In the genomic region with DNA sequence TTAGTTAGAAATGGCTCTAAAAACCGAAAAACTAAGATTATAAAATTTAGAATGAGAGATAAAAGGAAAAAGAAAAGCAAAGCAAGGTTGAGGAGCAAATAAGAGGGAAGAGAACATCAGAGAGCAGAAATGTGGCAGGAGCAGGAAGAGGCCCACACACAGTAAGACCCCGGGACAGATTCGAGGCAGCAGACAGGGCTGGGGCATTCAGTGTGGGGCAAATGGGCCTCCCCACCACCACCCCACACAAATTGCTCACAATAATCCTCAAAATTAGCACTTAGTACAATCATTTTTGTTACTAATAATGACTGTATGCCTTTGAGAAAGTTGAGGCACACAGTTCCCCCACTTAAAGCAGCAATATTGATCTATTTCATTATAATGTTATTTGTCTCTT, we compare ENCODE assay signal across 1 cellular context.
TF ChIP-seq lines count a peak whose summit lies in the region.

No MANE protein-coding gene starts in this region.

TF ChIP-seq in HepG2, 621 proteins besides CTCF, POLR2A, EP300 and RAD21:
- TF ChIP-seq, protein P1, sequence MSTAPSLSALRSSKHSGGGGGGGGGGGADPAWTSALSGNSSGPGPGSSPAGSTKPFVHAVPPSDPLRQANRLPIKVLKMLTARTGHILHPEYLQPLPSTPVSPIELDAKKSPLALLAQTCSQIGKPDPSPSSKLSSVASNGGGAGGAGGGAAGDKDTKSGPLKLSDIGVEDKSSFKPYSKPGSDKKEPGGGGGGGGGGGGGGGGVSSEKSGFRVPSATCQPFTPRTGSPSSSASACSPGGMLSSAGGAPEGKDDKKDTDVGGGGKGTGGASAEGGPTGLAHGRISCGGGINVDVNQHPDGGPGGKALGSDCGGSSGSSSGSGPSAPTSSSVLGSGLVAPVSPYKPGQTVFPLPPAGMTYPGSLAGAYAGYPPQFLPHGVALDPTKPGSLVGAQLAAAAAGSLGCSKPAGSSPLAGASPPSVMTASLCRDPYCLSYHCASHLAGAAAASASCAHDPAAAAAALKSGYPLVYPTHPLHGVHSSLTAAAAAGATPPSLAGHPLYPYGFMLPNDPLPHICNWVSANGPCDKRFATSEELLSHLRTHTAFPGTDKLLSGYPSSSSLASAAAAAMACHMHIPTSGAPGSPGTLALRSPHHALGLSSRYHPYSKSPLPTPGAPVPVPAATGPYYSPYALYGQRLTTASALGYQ (CRISPR knock-in tag; IDR thresholded peaks at IDR 0.05), result 0 out of 2 replicates have a peak, but pooled peaks have one; percentile 7
- TF ChIP-seq, protein P2, sequence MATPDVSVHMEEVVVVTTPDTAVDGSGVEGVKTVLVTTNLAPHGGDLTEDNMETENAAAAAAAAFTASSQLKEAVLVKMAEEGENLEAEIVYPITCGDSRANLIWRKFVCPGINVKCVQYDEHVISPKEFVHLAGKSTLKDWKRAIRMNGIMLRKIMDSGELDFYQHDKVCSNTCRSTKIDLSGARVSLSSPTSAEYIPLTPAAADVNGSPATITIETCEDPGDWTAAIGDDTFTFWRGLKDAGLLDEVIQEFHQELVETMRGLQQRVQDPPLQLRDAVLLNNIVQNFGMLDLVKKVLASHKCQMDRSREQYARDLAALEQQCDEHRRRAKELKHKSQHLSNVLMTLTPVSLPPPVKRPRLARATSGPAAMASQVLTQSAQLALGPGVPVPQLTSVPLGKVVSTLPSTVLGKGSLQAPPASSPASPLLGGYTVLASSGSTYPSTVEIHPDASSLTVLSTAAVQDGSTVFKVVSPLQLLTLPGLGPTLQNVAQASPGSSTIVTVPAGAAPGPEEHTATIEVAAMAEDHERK (CRISPR knock-in tag; IDR thresholded peaks at IDR 0.05; ENCODE audit: low read depth), result no peak
- TF ChIP-seq MATR3 (CRISPR knock-in tag; IDR thresholded peaks at IDR 0.05) (no peak), SNRNP70 (IDR thresholded peaks at IDR 0.05; ENCODE audit: low read depth, low read length) (no peak)
- TF ChIP-seq, protein P3, sequence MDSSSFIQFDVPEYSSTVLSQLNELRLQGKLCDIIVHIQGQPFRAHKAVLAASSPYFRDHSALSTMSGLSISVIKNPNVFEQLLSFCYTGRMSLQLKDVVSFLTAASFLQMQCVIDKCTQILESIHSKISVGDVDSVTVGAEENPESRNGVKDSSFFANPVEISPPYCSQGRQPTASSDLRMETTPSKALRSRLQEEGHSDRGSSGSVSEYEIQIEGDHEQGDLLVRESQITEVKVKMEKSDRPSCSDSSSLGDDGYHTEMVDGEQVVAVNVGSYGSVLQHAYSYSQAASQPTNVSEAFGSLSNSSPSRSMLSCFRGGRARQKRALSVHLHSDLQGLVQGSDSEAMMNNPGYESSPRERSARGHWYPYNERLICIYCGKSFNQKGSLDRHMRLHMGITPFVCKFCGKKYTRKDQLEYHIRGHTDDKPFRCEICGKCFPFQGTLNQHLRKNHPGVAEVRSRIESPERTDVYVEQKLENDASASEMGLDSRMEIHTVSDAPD (CRISPR knock-in tag; IDR thresholded peaks at IDR 0.05), result no peak
